In the genomic region with DNA sequence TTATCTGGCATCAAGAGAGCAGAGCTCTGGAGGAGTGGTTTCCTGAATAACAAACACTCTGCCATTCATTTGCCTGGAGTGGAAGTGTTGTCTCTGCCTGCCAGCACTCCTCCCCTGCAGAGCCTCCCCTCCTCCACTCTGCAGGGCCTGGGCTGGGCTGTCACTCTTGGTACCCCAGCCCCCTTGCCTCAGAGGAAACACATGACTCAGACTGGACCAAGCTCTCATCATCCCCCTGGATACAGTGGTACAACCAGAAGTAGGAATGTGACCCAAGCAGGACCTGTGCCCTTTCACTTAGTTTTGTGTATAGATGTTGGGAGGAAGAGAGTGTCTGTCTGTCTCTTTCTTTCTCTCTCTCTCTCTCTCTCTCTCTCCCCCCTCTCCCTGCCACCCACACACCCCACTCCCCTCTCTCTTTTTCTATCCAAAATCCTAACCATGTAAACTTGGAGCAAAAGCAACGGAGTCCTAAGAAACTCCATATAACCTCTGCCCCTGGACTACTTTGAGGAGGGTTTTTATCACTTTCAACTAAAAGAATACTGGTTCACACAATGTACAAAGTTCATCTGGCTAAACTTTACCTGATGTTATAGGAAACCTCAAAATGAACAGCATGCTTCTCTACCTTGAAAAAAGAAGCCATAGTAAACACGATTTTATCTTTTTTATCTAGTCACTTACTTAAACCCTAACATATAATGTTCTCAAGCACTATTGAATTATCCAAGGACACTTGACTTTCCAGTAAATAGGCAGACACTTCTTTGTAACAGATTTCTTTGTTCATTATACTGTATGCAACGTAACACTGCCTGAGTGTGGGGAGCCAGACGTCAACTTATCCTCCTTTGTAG, we compare ENCODE assay signal across 1 cellular context.
TF ChIP-seq lines count a peak whose summit lies in the region.

No MANE protein-coding gene starts in this region.

TF ChIP-seq in HEK293, 187 proteins besides CTCF, POLR2A, EP300 and RAD21 (continued from another document):
- TF ChIP-seq ZNF600 (tag by site-specific recombination; IDR thresholded peaks at IDR 0.05) (peak; percentile 64), IKZF3 (tag by site-specific recombination; IDR thresholded peaks at IDR 0.05) (peak; percentile 46), ZNF76 (tag by site-specific recombination; IDR thresholded peaks at IDR 0.05; ENCODE audit: borderline replicate concordance, low read depth) (no peak), ZNF394 (tag by site-specific recombination; IDR thresholded peaks at IDR 0.05; ENCODE audit: borderline replicate concordance) (no peak), ZNF354C (tag by site-specific recombination; IDR thresholded peaks at IDR 0.05; ENCODE audit: borderline replicate concordance, low read depth) (no peak), ZNF785 (tag by site-specific recombination; IDR thresholded peaks at IDR 0.05) (no peak), GLI4 (tag by site-specific recombination; IDR thresholded peaks at IDR 0.05) (no peak), ZNF521 (tag by site-specific recombination; IDR thresholded peaks at IDR 0.05) (no peak), ZNF777 (tag by site-specific recombination; IDR thresholded peaks at IDR 0.05; ENCODE audit: borderline replicate concordance) (no peak), ZFP37 (tag by site-specific recombination; IDR thresholded peaks at IDR 0.05) (0 out of 2 replicates have a peak, but pooled peaks have one; percentile 35), ZNF211 (tag by site-specific recombination; IDR thresholded peaks at IDR 0.05; ENCODE audit: low read depth) (no peak), ZNF571 (tag by site-specific recombination; IDR thresholded peaks at IDR 0.05) (no peak), ZNF530 (tag by site-specific recombination; IDR thresholded peaks at IDR 0.05; ENCODE audit: low read depth) (no peak), ZNF138 (tag by site-specific recombination; IDR thresholded peaks at IDR 0.05; ENCODE audit: borderline replicate concordance) (no peak), ZNF324 (tag by site-specific recombination; IDR thresholded peaks at IDR 0.05) (no peak), ZNF341 (tag by site-specific recombination; IDR thresholded peaks at IDR 0.05; ENCODE audit: low read depth) (peak; percentile 72), ZNF223 (tag by site-specific recombination; IDR thresholded peaks at IDR 0.05) (no peak), SP7 (tag by site-specific recombination; IDR thresholded peaks at IDR 0.05) (no peak; the same call in 1 of the 2 replicates), SETDB1 (IDR thresholded peaks at IDR 0.05; ENCODE audit: insufficient read length, low read length) (no peak), ZNF707 (tag by site-specific recombination; IDR thresholded peaks at IDR 0.05) (no peak), ZBTB7A (tag by site-specific recombination; IDR thresholded peaks at IDR 0.05; ENCODE audit: low read depth) (no peak), ZNF558 (tag by site-specific recombination; IDR thresholded peaks at IDR 0.05) (no peak), ZBTB21 (tag by site-specific recombination; IDR thresholded peaks at IDR 0.05) (no peak), ZNF561 (tag by site-specific recombination; IDR thresholded peaks at IDR 0.05; ENCODE audit: borderline replicate concordance) (peak; percentile 48; the same call in 1 of the 2 replicates), ZNF664 (tag by site-specific recombination; IDR thresholded peaks at IDR 0.05) (peak; percentile 14; the same call in 1 of the 2 replicates), GLIS2 (tag by site-specific recombination; IDR thresholded peaks at IDR 0.05) (no peak), ZNF155 (tag by site-specific recombination; IDR thresholded peaks at IDR 0.05) (no peak), ZNF132 (tag by site-specific recombination; IDR thresholded peaks at IDR 0.05; ENCODE audit: borderline replicate concordance) (no peak), ZEB2 (tag by site-specific recombination; IDR thresholded peaks at IDR 0.05) (0 out of 2 replicates have a peak, but pooled peaks have one; percentile 12), ZNF610 (tag by site-specific recombination; IDR thresholded peaks at IDR 0.05; ENCODE audit: borderline replicate concordance) (no peak), ZNF335 (tag by site-specific recombination; conservative IDR thresholded peaks at IDR 0.05) (no peak; the same call in 1 of the 2 replicates), ZNF311 (tag by site-specific recombination; IDR thresholded peaks at IDR 0.05; ENCODE audit: borderline replicate concordance) (no peak), ZNF792 (tag by site-specific recombination; IDR thresholded peaks at IDR 0.05) (no peak)
- TF ChIP-seq, protein P1, sequence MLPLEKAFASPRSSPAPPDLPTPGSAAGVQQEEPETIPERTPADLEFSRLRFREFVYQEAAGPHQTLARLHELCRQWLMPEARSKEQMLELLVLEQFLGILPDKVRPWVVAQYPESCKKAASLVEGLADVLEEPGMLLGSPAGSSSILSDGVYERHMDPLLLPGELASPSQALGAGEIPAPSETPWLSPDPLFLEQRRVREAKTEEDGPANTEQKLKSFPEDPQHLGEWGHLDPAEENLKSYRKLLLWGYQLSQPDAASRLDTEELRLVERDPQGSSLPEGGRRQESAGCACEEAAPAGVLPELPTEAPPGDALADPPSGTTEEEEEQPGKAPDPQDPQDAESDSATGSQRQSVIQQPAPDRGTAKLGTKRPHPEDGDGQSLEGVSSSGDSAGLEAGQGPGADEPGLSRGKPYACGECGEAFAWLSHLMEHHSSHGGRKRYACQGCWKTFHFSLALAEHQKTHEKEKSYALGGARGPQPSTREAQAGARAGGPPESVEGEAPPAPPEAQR (tag by site-specific recombination; IDR thresholded peaks at IDR 0.05), result no peak
- TF ChIP-seq, protein P2, sequence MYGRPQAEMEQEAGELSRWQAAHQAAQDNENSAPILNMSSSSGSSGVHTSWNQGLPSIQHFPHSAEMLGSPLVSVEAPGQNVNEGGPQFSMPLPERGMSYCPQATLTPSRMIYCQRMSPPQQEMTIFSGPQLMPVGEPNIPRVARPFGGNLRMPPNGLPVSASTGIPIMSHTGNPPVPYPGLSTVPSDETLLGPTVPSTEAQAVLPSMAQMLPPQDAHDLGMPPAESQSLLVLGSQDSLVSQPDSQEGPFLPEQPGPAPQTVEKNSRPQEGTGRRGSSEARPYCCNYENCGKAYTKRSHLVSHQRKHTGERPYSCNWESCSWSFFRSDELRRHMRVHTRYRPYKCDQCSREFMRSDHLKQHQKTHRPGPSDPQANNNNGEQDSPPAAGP (tag by site-specific recombination; IDR thresholded peaks at IDR 0.05), result no peak
- TF ChIP-seq, protein P3, sequence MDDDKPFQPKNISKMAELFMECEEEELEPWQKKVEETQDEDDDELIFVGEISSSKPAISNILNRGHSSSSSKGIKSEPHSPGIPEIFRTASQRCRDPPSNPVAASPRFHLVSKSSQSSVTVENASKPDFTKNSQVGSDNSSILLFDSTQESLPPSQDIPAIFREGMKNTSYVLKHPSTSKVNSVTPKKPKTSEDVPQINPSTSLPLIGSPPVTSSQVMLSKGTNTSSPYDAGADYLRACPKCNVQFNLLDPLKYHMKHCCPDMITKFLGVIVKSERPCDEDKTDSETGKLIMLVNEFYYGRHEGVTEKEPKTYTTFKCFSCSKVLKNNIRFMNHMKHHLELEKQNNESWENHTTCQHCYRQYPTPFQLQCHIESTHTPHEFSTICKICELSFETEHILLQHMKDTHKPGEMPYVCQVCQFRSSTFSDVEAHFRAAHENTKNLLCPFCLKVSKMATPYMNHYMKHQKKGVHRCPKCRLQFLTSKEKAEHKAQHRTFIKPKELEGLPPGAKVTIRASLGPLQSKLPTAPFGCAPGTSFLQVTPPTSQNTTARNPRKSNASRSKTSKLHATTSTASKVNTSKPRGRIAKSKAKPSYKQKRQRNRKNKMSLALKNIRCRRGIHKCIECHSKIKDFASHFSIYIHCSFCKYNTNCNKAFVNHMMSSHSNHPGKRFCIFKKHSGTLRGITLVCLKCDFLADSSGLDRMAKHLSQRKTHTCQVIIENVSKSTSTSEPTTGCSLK (tag by site-specific recombination; IDR thresholded peaks at IDR 0.05), result no peak
- TF ChIP-seq, protein P4, sequence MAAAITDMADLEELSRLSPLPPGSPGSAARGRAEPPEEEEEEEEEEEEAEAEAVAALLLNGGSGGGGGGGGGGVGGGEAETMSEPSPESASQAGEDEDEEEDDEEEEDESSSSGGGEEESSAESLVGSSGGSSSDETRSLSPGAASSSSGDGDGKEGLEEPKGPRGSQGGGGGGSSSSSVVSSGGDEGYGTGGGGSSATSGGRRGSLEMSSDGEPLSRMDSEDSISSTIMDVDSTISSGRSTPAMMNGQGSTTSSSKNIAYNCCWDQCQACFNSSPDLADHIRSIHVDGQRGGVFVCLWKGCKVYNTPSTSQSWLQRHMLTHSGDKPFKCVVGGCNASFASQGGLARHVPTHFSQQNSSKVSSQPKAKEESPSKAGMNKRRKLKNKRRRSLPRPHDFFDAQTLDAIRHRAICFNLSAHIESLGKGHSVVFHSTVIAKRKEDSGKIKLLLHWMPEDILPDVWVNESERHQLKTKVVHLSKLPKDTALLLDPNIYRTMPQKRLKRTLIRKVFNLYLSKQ (tag by site-specific recombination; IDR thresholded peaks at IDR 0.05; ENCODE audit: borderline replicate concordance), result no peak
- TF ChIP-seq, protein P5, sequence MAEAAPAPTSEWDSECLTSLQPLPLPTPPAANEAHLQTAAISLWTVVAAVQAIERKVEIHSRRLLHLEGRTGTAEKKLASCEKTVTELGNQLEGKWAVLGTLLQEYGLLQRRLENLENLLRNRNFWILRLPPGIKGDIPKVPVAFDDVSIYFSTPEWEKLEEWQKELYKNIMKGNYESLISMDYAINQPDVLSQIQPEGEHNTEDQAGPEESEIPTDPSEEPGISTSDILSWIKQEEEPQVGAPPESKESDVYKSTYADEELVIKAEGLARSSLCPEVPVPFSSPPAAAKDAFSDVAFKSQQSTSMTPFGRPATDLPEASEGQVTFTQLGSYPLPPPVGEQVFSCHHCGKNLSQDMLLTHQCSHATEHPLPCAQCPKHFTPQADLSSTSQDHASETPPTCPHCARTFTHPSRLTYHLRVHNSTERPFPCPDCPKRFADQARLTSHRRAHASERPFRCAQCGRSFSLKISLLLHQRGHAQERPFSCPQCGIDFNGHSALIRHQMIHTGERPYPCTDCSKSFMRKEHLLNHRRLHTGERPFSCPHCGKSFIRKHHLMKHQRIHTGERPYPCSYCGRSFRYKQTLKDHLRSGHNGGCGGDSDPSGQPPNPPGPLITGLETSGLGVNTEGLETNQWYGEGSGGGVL (tag by site-specific recombination; IDR thresholded peaks at IDR 0.05), result peak; percentile 86
- TF ChIP-seq, protein P6, sequence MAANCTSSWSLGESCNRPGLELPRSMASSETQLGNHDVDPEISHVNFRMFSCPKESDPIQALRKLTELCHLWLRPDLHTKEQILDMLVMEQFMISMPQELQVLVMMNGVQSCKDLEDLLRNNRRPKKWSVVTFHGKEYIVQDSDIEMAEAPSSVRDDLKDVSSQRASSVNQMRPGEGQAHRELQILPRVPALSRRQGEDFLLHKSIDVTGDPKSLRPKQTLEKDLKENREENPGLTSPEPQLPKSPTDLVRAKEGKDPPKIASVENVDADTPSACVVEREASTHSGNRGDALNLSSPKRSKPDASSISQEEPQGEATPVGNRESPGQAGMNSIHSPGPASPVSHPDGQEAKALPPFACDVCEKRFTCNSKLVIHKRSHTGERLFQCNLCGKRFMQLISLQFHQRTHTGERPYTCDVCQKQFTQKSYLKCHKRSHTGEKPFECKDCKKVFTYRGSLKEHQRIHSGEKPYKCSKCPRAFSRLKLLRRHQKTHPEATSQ (tag by site-specific recombination; IDR thresholded peaks at IDR 0.05), result no peak
- TF ChIP-seq, protein P7, sequence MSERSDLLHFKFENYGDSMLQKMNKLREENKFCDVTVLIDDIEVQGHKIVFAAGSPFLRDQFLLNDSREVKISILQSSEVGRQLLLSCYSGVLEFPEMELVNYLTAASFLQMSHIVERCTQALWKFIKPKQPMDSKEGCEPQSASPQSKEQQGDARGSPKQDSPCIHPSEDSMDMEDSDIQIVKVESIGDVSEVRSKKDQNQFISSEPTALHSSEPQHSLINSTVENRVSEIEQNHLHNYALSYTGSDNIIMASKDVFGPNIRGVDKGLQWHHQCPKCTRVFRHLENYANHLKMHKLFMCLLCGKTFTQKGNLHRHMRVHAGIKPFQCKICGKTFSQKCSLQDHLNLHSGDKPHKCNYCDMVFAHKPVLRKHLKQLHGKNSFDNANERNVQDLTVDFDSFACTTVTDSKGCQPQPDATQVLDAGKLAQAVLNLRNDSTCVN (tag by site-specific recombination; optimal IDR thresholded peaks at IDR 0.05), result no peak
